Comparison of ENCODE assay signal across 17 cellular contexts in genomic region chr22:21009208-21009607, GRCh38. TPM values are rescaled to one million over a fixed set of nuclear protein-coding genes. Genes with fewer than 3 reads are reported as not detected.
"Had no signal": no experiment of that assay in that cellular context is flagged by ENCODE, and none has a peak within 500 bp of the region (broad histone marks: within the 10 kb centered on the region; RNA-seq: fewer than 3 reads in every experiment).

No MANE protein-coding gene starts in this region.

RNA-seq across cellular contexts. Expression of gene P2RX6, which starts 5.8 kb away (rescaled TPM):
- total RNA-seq: natural killer cell treated with Interleukin-12 subunit alpha and Interleukin-12 subunit beta and Interleukin-15 and Interleukin-18, amount 100 ng/mL, for 72 hours; occipital lobe had no signal

RNA-seq across cellular contexts. Expression of gene SLC7A4, which starts 23.2 kb away (rescaled TPM):
- total RNA-seq: natural killer cell treated with Interleukin-12 subunit alpha and Interleukin-12 subunit beta and Interleukin-15 and Interleukin-18, amount 100 ng/mL, for 72 hours had no signal
- polyA plus RNA-seq: neural cell had no signal

RNA-seq across cellular contexts. Expression of gene LRRC74B, which starts 36.5 kb away (rescaled TPM):
- total RNA-seq: natural killer cell treated with Interleukin-12 subunit alpha and Interleukin-12 subunit beta and Interleukin-15 and Interleukin-18, amount 100 ng/mL, for 72 hours; occipital lobe; osteoblast; renal cortical epithelial cell; right cardiac atrium; right lobe of liver; sigmoid colon; skeletal muscle tissue; stomach; subcutaneous adipose tissue; temporal lobe; thoracic aorta; thyroid gland; ureter; vagina had no signal
- polyA plus RNA-seq: naive thymus-derived CD8-positive, alpha-beta T cell; neural cell; right cardiac atrium; stomach had no signal
